8 cellular contexts compared by ENCODE assay signal in the genomic region with DNA sequence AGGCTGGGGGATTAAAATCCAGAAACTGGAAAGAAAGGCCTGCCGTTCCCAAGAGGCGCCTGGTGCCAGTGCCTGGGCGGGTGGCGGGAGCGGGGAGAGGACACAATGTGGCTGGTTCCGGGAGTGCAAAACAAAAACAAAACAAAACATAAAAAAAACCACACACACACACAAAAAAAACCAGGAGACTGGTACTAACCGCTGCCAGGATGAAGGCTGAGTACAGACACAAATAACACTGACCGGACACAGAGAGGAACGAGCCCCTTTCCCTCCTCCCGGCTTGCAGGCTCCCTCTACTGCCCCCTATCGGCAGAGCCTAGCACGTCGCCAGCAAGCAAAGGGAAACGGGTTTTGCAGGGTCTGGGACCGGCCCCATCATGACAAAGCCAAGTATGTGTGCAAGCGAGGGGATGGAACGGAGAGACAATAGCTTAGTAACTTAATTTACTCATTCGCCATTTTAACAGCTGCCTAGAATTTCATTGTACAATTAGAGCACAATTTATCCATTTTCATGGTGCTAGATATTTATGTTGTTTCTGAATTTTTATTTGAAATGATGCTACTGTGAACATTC. TPM values are rescaled to one million over a fixed set of nuclear protein-coding genes. Genes with fewer than 3 reads are reported as not detected.
DNase-seq lines count a peak whose midpoint lies in the region; ATAC-seq, FAIRE-seq and TF ChIP-seq lines count a peak whose summit lies in the region.

No MANE protein-coding gene starts in this region.

- DNase-seq in GM12891 (ENCODE audit: insufficient read length, low spot score) = peak; percentile 55
- peak; percentile 39 for DNase-seq in NCI-H2171 treated with DMSO at 0.1 percent for 48 hours (lab: John Stamatoyannopoulos, UW)
- peak; percentile 88 to 90 for DNase-seq in cardiac fibroblast (ENCODE audit: low read depth in 2 of 2)
- DNase-seq in islet precursor cell = peak; percentile 97
- DNase-seq in stimulated activated CD4-positive, alpha-beta T cell treated with anti-CD3 and anti-CD28 coated beads, Interleukin-12 subunit alpha, Interleukin-12 subunit beta, amount 100 ng/mL, for 24 hours (ENCODE audit: low read depth in 2 of 2) = peak; percentile 54 to 79
- no peak for DNase-seq in cortex of kidney (lab: John Stamatoyannopoulos, UW)

- peak; percentile 71 for ATAC-seq in HG02840 (IDR thresholded peaks at IDR 0.05; ENCODE audit: low FRiP score, unreplicated experiment)

- peak; percentile 97 for TF ChIP-seq CTCF in WI38 (IDR thresholded peaks at IDR 0.05; ENCODE audit: low read depth, low read length)
- peak; percentile 99 for TF ChIP-seq CTCF in cardiac fibroblast (IDR thresholded peaks at IDR 0.05; ENCODE audit: low read depth, low read length)

- H3K4me3 ChIP-seq in WI38 (ENCODE audit: low read depth, low read length) (peak overlapping the region; percentile 50), cardiac fibroblast (replicated peaks in 1 of 2; ENCODE audit: low read depth in 2 of 2, low read length in 2 of 2) (peak overlapping the region; percentile 34 to 45)

- TF ChIP-seq POLR2A in GM12891 (IDR thresholded peaks at IDR 0.05; ENCODE audit: low read depth, low read length) = no peak

- FAIRE-seq in GM12891 (lab: Jason Lieb, UNC) = peak; percentile 85

TF ChIP-seq in GM12891, 5 proteins besides CTCF, POLR2A, EP300 and RAD21:
- TF ChIP-seq PAX5 (IDR thresholded peaks at IDR 0.05; ENCODE audit: insufficient read depth, low read length, severe bottlenecking) (no peak), POU2F2 (IDR thresholded peaks at IDR 0.05; ENCODE audit: low read depth, low read length) (no peak), TAF1 (IDR thresholded peaks at IDR 0.05; ENCODE audit: low read depth, low read length) (no peak), SPI1 (IDR thresholded peaks at IDR 0.05; ENCODE audit: low read depth, low read length) (no peak), POLR2AphosphoS5 (IDR thresholded peaks at IDR 0.05; ENCODE audit: low read depth, low read length) (no peak)

RNA-seq across cellular contexts. Expression of gene ZDHHC20, which starts 17.9 kb away (rescaled TPM):
- 9.8 TPM for polyA plus RNA-seq in GM12891 (2012; ENCODE audit: low read depth, missing spikeins)
